8 cellular contexts compared by ENCODE assay signal in the genomic region with DNA sequence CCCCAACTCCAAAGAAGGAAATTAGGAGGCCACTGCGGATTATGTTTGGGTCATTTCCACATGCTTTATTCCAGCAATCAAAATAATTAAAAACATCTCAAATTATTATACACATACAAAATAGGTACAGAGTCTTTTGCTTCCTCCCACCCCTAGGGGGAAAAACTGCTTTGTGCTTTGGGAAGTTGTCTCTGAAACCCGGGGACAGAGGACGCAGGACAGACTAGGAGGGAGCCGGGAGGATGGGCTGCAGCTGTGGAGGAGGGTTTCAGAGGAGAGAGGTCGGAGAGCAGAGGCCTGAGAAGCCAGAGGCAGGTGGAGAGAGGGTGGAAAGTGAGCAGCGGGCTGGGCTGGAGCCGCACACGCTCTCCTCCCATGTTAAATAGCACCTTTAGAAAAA.
DNase-seq lines count a peak whose midpoint lies in the region; ATAC-seq and TF ChIP-seq lines count a peak whose summit lies in the region.

No MANE protein-coding gene starts in this region.

- H3K4me1 ChIP-seq in neutrophil (ENCODE audit: control insufficient read depth in 1 of 2, insufficient read depth in 1 of 2, low read depth in 1 of 2, low read length in 1 of 2) = peaks cover 47 to 48% of the 10 kb centered on the region in 2 experiments

- H3K4me3 ChIP-seq in neutrophil (ENCODE audit: low read depth in 1 of 2, low read length in 1 of 2) = peak overlapping the region; percentile 53 to 55

- intact Hi-C loops in dendritic cell treated with granulocyte-macrophage colony-stimulating factor and Interleukin-4, amounts not matched to agents 40 ng/mL and 50 ng/mL, for 4 days (cut with micrococcal nuclease) = no loop called here

- H3K27ac ChIP-seq in neutrophil = peak overlapping the region; percentile 84

- TF ChIP-seq CTCF in neutrophil (IDR thresholded peaks at IDR 0.05) = no peak

- DNase-seq in EH (ENCODE audit: low read depth) = peak; percentile 69
- DNase-seq in NCI-H69 (lab: John Stamatoyannopoulos, UW) = peak; percentile 20
- DNase-seq in SW 1271 (lab: John Stamatoyannopoulos, UW) = no peak
- no peak for DNase-seq in NCI-H187 treated with DMSO at 0.1 percent for 48 hours (lab: John Stamatoyannopoulos, UW)
- DNase-seq in activated CD8-positive, alpha-beta memory T cell treated with anti-CD3 and anti-CD28 coated beads for 24 hours = no peak

- H3K36me3 Mint-ChIP-seq in dendritic cell treated with granulocyte-macrophage colony-stimulating factor and Interleukin-4, amounts not matched to agents 40 ng/mL and 50 ng/mL, for 4 days (ENCODE audit: low read depth) = no peaks in the 10 kb centered on the region

- no peak for ATAC-seq in HG03565 (IDR thresholded peaks at IDR 0.05; ENCODE audit: unreplicated experiment)

- peaks cover 41% of the 10 kb centered on the region for H3K4me1 Mint-ChIP-seq in dendritic cell treated with granulocyte-macrophage colony-stimulating factor and Interleukin-4, amounts not matched to agents 40 ng/mL and 50 ng/mL, for 4 days (ENCODE audit: low read depth)

- H3K36me3 ChIP-seq in neutrophil = no peaks in the 10 kb centered on the region

- peaks cover 23% of the 10 kb centered on the region for H3K27me3 Mint-ChIP-seq in dendritic cell treated with granulocyte-macrophage colony-stimulating factor and Interleukin-4, amounts not matched to agents 40 ng/mL and 50 ng/mL, for 4 days

- no peaks in the 10 kb centered on the region for H3K9me3 ChIP-seq in neutrophil

- no peaks in the 10 kb centered on the region for H3K27me3 ChIP-seq in neutrophil

- peak overlapping the region; percentile 0 for H3K27ac Mint-ChIP-seq in dendritic cell treated with granulocyte-macrophage colony-stimulating factor and Interleukin-4, amounts not matched to agents 40 ng/mL and 50 ng/mL, for 4 days

- no peaks in the 10 kb centered on the region for H3K9me3 Mint-ChIP-seq in dendritic cell treated with granulocyte-macrophage colony-stimulating factor and Interleukin-4, amounts not matched to agents 40 ng/mL and 50 ng/mL, for 4 days

- peak overlapping the region; percentile 11 for H3K4me3 Mint-ChIP-seq in dendritic cell treated with granulocyte-macrophage colony-stimulating factor and Interleukin-4, amounts not matched to agents 40 ng/mL and 50 ng/mL, for 4 days

Comparison
In these comparisons a context has a peak if more than half of its experiments do, and no peak if none do; other contexts are left out.
1. DNase-seq: peak in EH (single experiment) and NCI-H69 (single experiment); none in SW 1271 (0 of 2), NCI-H187 treated with DMSO at 0.1 percent for 48 hours (single experiment) and activated CD8-positive, alpha-beta memory T cell treated with anti-CD3 and anti-CD28 coated beads for 24 hours (single experiment).